Comparison of ENCODE assay signal across 8 cellular contexts in genomic region chr6:113971786-113972185, GRCh38. TPM values are rescaled to one million over a fixed set of nuclear protein-coding genes. Genes with fewer than 3 reads are reported as not detected.
DNase-seq lines count a peak whose midpoint lies in the region; ATAC-seq, FAIRE-seq and TF ChIP-seq lines count a peak whose summit lies in the region.

No MANE protein-coding gene starts in this region.

- H3K27me3 Mint-ChIP-seq in astrocyte (ENCODE audit: low read depth, unreplicated experiment), result no peaks in the 10 kb centered on the region

- 89% methylated on average over 2 of the region's 2 CpGs for WGBS in mesenchymal stem cell

- H3K27ac Mint-ChIP-seq in astrocyte (ENCODE audit: unreplicated experiment), result no peak overlapping the region

- no peak overlapping the region for H2BK15ac ChIP-seq in mesenchymal stem cell (ENCODE audit: low read depth, poor library complexity, severe bottlenecking)

- TF ChIP-seq CTCF in DND-41 (IDR thresholded peaks at IDR 0.05; ENCODE audit: borderline replicate concordance, extremely low read depth, low read length, poor library complexity, severe bottlenecking) (no peak), astrocyte (IDR thresholded peaks at IDR 0.05; ENCODE audit: insufficient read depth, low read depth, low read length) (no peak)

- H3K9me3 Mint-ChIP-seq in astrocyte (ENCODE audit: unreplicated experiment), result no peaks in the 10 kb centered on the region

- H3K79me2 ChIP-seq in DND-41 (ENCODE audit: insufficient read depth, low read length), result peaks cover 54% of the 10 kb centered on the region
- peaks cover 44% of the 10 kb centered on the region for H3K79me2 ChIP-seq in astrocyte (ENCODE audit: insufficient read depth, low read length)

- H3K4me1 Mint-ChIP-seq in astrocyte (ENCODE audit: low read depth, unreplicated experiment), result peaks cover 15% of the 10 kb centered on the region

- H4K91ac ChIP-seq in mesenchymal stem cell (ENCODE audit: low read length), result no peak overlapping the region

- no peaks in the 10 kb centered on the region for H3K9me3 ChIP-seq in DND-41 (ENCODE audit: insufficient read depth, low read length, severe bottlenecking)
- no peaks in the 10 kb centered on the region for H3K9me3 ChIP-seq in astrocyte (ENCODE audit: insufficient read depth, low read depth, low read length)
- H3K9me3 ChIP-seq in mesenchymal stem cell (ENCODE audit: control insufficient read depth, low read length), result no peaks in the 10 kb centered on the region

- H3K4me1 ChIP-seq in DND-41 (ENCODE audit: insufficient read depth, low read length), result peaks cover 41% of the 10 kb centered on the region
- H3K4me1 ChIP-seq in astrocyte (ENCODE audit: insufficient read depth, low read length), result peaks cover 12% of the 10 kb centered on the region
- peaks cover 5% of the 10 kb centered on the region for H3K4me1 ChIP-seq in mesenchymal stem cell (ENCODE audit: control insufficient read depth, insufficient read depth, low read depth, low read length)

- H4K20me1 ChIP-seq in DND-41 (ENCODE audit: insufficient read depth, low read length), result peaks cover 33% of the 10 kb centered on the region
- H4K20me1 ChIP-seq in astrocyte (ENCODE audit: insufficient read depth, low read length), result peaks cover 34% of the 10 kb centered on the region

- H3K4me3 ChIP-seq in DND-41 (ENCODE audit: low read depth in 1 of 2, low read length in 2 of 2) (peak overlapping the region; percentile 79 to 80; a peak in 3 of 4 replicates), astrocyte (ENCODE audit: insufficient read depth, low read depth, low read length) (peak overlapping the region; percentile 82), mesenchymal stem cell (ENCODE audit: insufficient read depth in 1 of 2, low read depth in 1 of 2, low read length in 2 of 2) (peak overlapping the region in 1 of 2 experiments; percentile 98)

- no peak overlapping the region for H3K14ac ChIP-seq in mesenchymal stem cell (ENCODE audit: low read length in 2 of 2)

- no peak overlapping the region for H3K23ac ChIP-seq in mesenchymal stem cell (ENCODE audit: low read length in 2 of 2)

- no peak overlapping the region for H2AK5ac ChIP-seq in mesenchymal stem cell (ENCODE audit: low read length, severe bottlenecking)

- H2BK12ac ChIP-seq in mesenchymal stem cell (ENCODE audit: low read length in 2 of 2), result no peak overlapping the region

- peak; percentile 19 for DNase-seq in DND-41
- DNase-seq in KBM-7, result peak; percentile 11
- no peak for DNase-seq in astrocyte (ENCODE audit: low read depth)
- peak; percentile 7 for DNase-seq in mesenchymal stem cell
- no peak for DNase-seq in NCI-H1930 (lab: John Stamatoyannopoulos, UW)

- peak overlapping the region; percentile 96 for H2AFZ ChIP-seq in DND-41 (ENCODE audit: low read depth, low read length)
- peak overlapping the region; percentile 99 for H2AFZ ChIP-seq in astrocyte (ENCODE audit: low read depth, low read length)
- no peak overlapping the region for H2AFZ ChIP-seq in mesenchymal stem cell (ENCODE audit: low read depth, low read length)

- H4K8ac ChIP-seq in mesenchymal stem cell (ENCODE audit: low read length), result peak overlapping the region; percentile 66

- H3K4ac ChIP-seq in mesenchymal stem cell (ENCODE audit: low read depth in 1 of 2, low read length in 2 of 2), result no peak overlapping the region

- ATAC-seq in DND-41 (ENCODE audit: insufficient read depth, low read depth), result no peak
- ATAC-seq in GM21381 (IDR thresholded peaks at IDR 0.05; ENCODE audit: unreplicated experiment), result no peak
- no peak for ATAC-seq in HG03342 (IDR thresholded peaks at IDR 0.05; ENCODE audit: unreplicated experiment)
- no peak for ATAC-seq in GM19467 (IDR thresholded peaks at IDR 0.05; ENCODE audit: unreplicated experiment)

- no peak for FAIRE-seq in astrocyte (lab: Jason Lieb, UNC)

- in situ Hi-C loops in KBM-7 (cut with MboI; ENCODE audit: low pct_unique_long_range_greater_than_20kb, low sequenced_read_pairs), result no loop called here

- H2BK120ac ChIP-seq in mesenchymal stem cell (ENCODE audit: low read depth, low read length), result no peak overlapping the region

- H3K9ac ChIP-seq in DND-41 (ENCODE audit: low read depth, low read length) (peak overlapping the region; percentile 91), astrocyte (ENCODE audit: low read length) (no peak overlapping the region), mesenchymal stem cell (ENCODE audit: low read length) (peak overlapping the region; percentile 93)

- H3K36me3 Mint-ChIP-seq in astrocyte (ENCODE audit: low read depth, unreplicated experiment), result no peaks in the 10 kb centered on the region

- H3K27me3 ChIP-seq in DND-41 (ENCODE audit: insufficient read depth, low read length, poor library complexity) (no peaks in the 10 kb centered on the region), astrocyte (ENCODE audit: insufficient read depth, low read length) (no peaks in the 10 kb centered on the region), mesenchymal stem cell (ENCODE audit: control insufficient read depth in 1 of 2, insufficient read depth in 1 of 2, low read length in 2 of 2) (no peaks in the 10 kb centered on the region)

- H3K36me3 ChIP-seq in DND-41 (ENCODE audit: insufficient read depth, low read length), result no peaks in the 10 kb centered on the region; the same call in 1 of the 2 replicates
- H3K36me3 ChIP-seq in astrocyte (ENCODE audit: insufficient read depth, low read length), result no peaks in the 10 kb centered on the region
- no peaks in the 10 kb centered on the region for H3K36me3 ChIP-seq in mesenchymal stem cell (ENCODE audit: control insufficient read depth in 1 of 2, insufficient read depth in 2 of 2, low read depth in 1 of 2, low read length in 2 of 2)

- peaks cover 4% of the 10 kb centered on the region for H3K79me1 ChIP-seq in mesenchymal stem cell (replicated peaks; ENCODE audit: low read length, poor library complexity, severe bottlenecking)

- H3K4me2 ChIP-seq in DND-41 (ENCODE audit: insufficient read depth, low read length) (peak overlapping the region; percentile 90), astrocyte (ENCODE audit: low read length) (peak overlapping the region; percentile 90), mesenchymal stem cell (ENCODE audit: low read length, poor library complexity, severe bottlenecking) (peak overlapping the region; percentile 93)

- peak overlapping the region; percentile 95 for H3K4me3 Mint-ChIP-seq in astrocyte (ENCODE audit: unreplicated experiment)

- peak overlapping the region; percentile 98 for H3K27ac ChIP-seq in DND-41 (ENCODE audit: low read length)
- no peak overlapping the region for H3K27ac ChIP-seq in astrocyte (ENCODE audit: low read depth, low read length)
- no peak overlapping the region for H3K27ac ChIP-seq in mesenchymal stem cell (ENCODE audit: low read length, poor library complexity, severe bottlenecking)

- H3K18ac ChIP-seq in mesenchymal stem cell (ENCODE audit: low read depth in 1 of 2, low read length in 2 of 2), result no peak overlapping the region

- H2BK5ac ChIP-seq in mesenchymal stem cell (ENCODE audit: low read depth, low read length, poor library complexity, severe bottlenecking), result no peak overlapping the region

RNA-seq across cellular contexts. Expression of gene HDAC2, which starts 0.8 kb away (rescaled TPM):
- 173 and 179 TPM in 2 replicates for total RNA-seq in astrocyte
- 68.6 TPM for polyA plus RNA-seq in mesenchymal stem cell (2013, experiment 1 of 2)
- 75.4 TPM for polyA plus RNA-seq in mesenchymal stem cell (2013, experiment 2 of 2)

Comparison
In these comparisons a context has a peak if more than half of its experiments do, and no peak if none do; other contexts are left out.
1. DNase-seq: peak in DND-41 (single experiment), KBM-7 (single experiment) and mesenchymal stem cell (single experiment); none in astrocyte (single experiment) and NCI-H1930 (0 of 2).
2. Peak in every context shown above with its lines, with median percentiles within 50 percentile points of each other: H3K4me2 ChIP-seq.